21 cellular contexts compared by ENCODE assay signal in the genomic region with DNA sequence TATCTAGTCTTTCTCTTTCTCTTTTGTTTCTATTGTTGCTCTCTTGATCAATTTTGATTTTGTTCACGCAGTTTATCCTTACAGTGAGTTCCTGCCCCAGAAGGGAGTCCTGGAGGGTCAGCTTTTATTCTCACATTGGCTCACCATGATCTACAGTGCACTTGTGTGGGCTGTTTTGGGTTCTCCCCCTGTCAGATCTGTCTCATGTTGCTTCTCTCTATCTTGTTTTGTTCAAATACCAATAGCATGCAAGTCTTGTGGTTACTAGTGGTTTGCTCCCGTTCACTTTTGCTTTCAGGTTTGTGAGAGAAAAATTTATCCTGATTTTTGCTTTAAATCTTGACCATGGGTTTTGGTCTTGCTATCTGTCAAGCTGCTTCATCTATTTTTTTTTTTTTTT.
DNase-seq lines count a peak whose midpoint lies in the region; ATAC-seq and TF ChIP-seq lines count a peak whose summit lies in the region.
"Had no signal": no experiment of that assay in that cellular context is flagged by ENCODE, and none has a peak within 500 bp of the region (broad histone marks: within the 10 kb centered on the region; RNA-seq: fewer than 3 reads in every experiment).

No MANE protein-coding gene starts in this region.

- peak overlapping the region; percentile 94 for H2BK12ac ChIP-seq in trophoblast cell (ENCODE audit: low read length)

- no peaks in the 10 kb centered on the region for H4K20me1 ChIP-seq in Karpas-422 (ENCODE audit: insufficient read depth, low read depth, low read length)

- H3K14ac ChIP-seq in trophoblast cell (ENCODE audit: low read length), result peak overlapping the region; percentile 73

- H4K8ac ChIP-seq in trophoblast cell (ENCODE audit: low read depth, low read length), result peak overlapping the region; percentile 58

- H3K4ac ChIP-seq in trophoblast cell (ENCODE audit: low read depth, low read length), result peak overlapping the region; percentile 33

- H3K9me3 Mint-ChIP-seq in Caco-2 (ENCODE audit: unreplicated experiment), result peaks cover 13% of the 10 kb centered on the region
- H3K9me3 Mint-ChIP-seq in WTC11, result no peaks in the 10 kb centered on the region
- peaks cover 4% of the 10 kb centered on the region for H3K9me3 Mint-ChIP-seq in activated T-cell treated with anti-CD3 and anti-CD28 coated beads, Interleukin-2, amount 50 U/mL, for 4 hours
- H3K9me3 Mint-ChIP-seq: HFFc6 had no signal

- POLR2A ChIA-PET in Caco-2 (lab: Charles Lee) (no interaction called here), WTC11 (lab: Charles Lee) (no interaction called here)

- intact Hi-C loops in Caco-2 (cut with micrococcal nuclease; ENCODE audit: unreplicated experiment) (no loop called here), uterus (cut with DNase I; ENCODE audit: low total_unique reads) (no loop called here)

- H2AK5ac ChIP-seq in trophoblast cell (ENCODE audit: low read length), result no peak overlapping the region

- H4K12ac ChIP-seq in trophoblast cell (ENCODE audit: low read depth, low read length), result no peak overlapping the region

- H3K23ac ChIP-seq in trophoblast cell (ENCODE audit: low read length), result no peak overlapping the region

- H3K4me1 Mint-ChIP-seq in Caco-2 (ENCODE audit: low read depth, unreplicated experiment) (peaks cover 7% of the 10 kb centered on the region), WTC11 (peaks cover 11% of the 10 kb centered on the region)
- H3K4me1 Mint-ChIP-seq in activated T-cell treated with anti-CD3 and anti-CD28 coated beads, Interleukin-2, amount 50 U/mL, for 4 hours (ENCODE audit: low read depth), result no peaks in the 10 kb centered on the region
- H3K4me1 Mint-ChIP-seq: IgD-negative memory B cell had no signal

- H2BK120ac ChIP-seq in trophoblast cell (ENCODE audit: insufficient read depth, low read length, poor library complexity), result peak overlapping the region; percentile 92

- H3K4me3 ChIP-seq in Caco-2 (ENCODE audit: low read depth, low read length) (no peak overlapping the region), Karpas-422 (ENCODE audit: low read length) (no peak overlapping the region), trophoblast cell (ENCODE audit: low read depth, low read length) (no peak overlapping the region), uterus (no peak overlapping the region)
- H3K4me3 ChIP-seq: A549 had no signal

- H3K4me1 ChIP-seq in Caco-2 (no peaks in the 10 kb centered on the region), Karpas-422 (ENCODE audit: low read length) (no peaks in the 10 kb centered on the region; the same call in 1 of the 2 replicates), trophoblast cell (ENCODE audit: control insufficient read depth in 1 of 2, insufficient read depth in 2 of 2, low read length in 2 of 2) (peaks cover 6 to 9% of the 10 kb centered on the region in 2 experiments), uterus (no peaks in the 10 kb centered on the region)
- H3K4me1 ChIP-seq: A549 had no signal

- no peak for TF ChIP-seq CTCF in Caco-2 (IDR thresholded peaks at IDR 0.05; ENCODE audit: insufficient read depth in 1 of 2, low read depth in 1 of 2, low read length in 1 of 2, severe bottlenecking in 1 of 2, unreplicated experiment in 1 of 2)
- TF ChIP-seq CTCF in WTC11 (IDR thresholded peaks at IDR 0.05), result no peak
- TF ChIP-seq CTCF in uterus (IDR thresholded peaks at IDR 0.05), result no peak

- ATAC-seq in WTC11, result no peak
- ATAC-seq in activated T-cell treated with anti-CD3 and anti-CD28 coated beads, Interleukin-2, amount 50 U/mL, for 4 hours, result no peak
- ATAC-seq: A549, HCT116, HepG2 had no signal

- H3K27ac ChIP-seq in Karpas-422 (ENCODE audit: low read length), result no peak overlapping the region
- peak overlapping the region; percentile 72 for H3K27ac ChIP-seq in trophoblast cell (ENCODE audit: low read depth, low read length)
- H3K27ac ChIP-seq in uterus, result no peak overlapping the region
- H3K27ac ChIP-seq: 22Rv1, A549, C4-2B had no signal

- peak overlapping the region; percentile 92 for H2BK5ac ChIP-seq in trophoblast cell (ENCODE audit: low read depth, low read length, poor library complexity)

- H3K4me2 ChIP-seq in Karpas-422 (ENCODE audit: low read depth, low read length, poor library complexity, severe bottlenecking) (no peak overlapping the region), trophoblast cell (ENCODE audit: low read length) (peak overlapping the region; percentile 1)
- H3K4me2 ChIP-seq: A549 had no signal

- H3K79me2 ChIP-seq in Karpas-422 (ENCODE audit: low read length), result no peaks in the 10 kb centered on the region
- peaks cover 20% of the 10 kb centered on the region for H3K79me2 ChIP-seq in trophoblast cell (ENCODE audit: control insufficient read depth, insufficient read depth, low read length, poor library complexity)

- H3K18ac ChIP-seq in trophoblast cell (ENCODE audit: low read length), result no peak overlapping the region

- H3K27me3 ChIP-seq in Caco-2 (replicated peaks; ENCODE audit: control insufficient read depth, insufficient read depth, low read length) (no peaks in the 10 kb centered on the region), Karpas-422 (ENCODE audit: low read length) (no peaks in the 10 kb centered on the region), trophoblast cell (ENCODE audit: insufficient read depth, low read length) (no peaks in the 10 kb centered on the region), uterus (no peaks in the 10 kb centered on the region)

- TF ChIP-seq POLR2A in uterus (IDR thresholded peaks at IDR 0.05), result no peak

- no peak overlapping the region for H3K4me3 Mint-ChIP-seq in Caco-2 (ENCODE audit: unreplicated experiment)
- H3K4me3 Mint-ChIP-seq in WTC11, result no peak overlapping the region
- H3K4me3 Mint-ChIP-seq in activated T-cell treated with anti-CD3 and anti-CD28 coated beads, Interleukin-2, amount 50 U/mL, for 4 hours, result no peak overlapping the region
- H3K4me3 Mint-ChIP-seq: CD4-positive, alpha-beta T cell; HFFc6; IgD-negative memory B cell had no signal

- H2AFZ ChIP-seq in Karpas-422 (ENCODE audit: low read length), result 0 out of 2 replicates have a peak overlapping the region, but pooled peaks have one; percentile 1
- H2AFZ ChIP-seq in trophoblast cell (ENCODE audit: insufficient read depth, low read length, poor library complexity), result no peak overlapping the region

- CTCF ChIA-PET in Caco-2 (lab: Charles Lee), result no interaction called here
- CTCF ChIA-PET in WTC11 (lab: Charles Lee), result no interaction called here

- no peaks in the 10 kb centered on the region for H3K9me2 ChIP-seq in Karpas-422 (replicated peaks; ENCODE audit: insufficient read depth, low read length)

- H3K9ac ChIP-seq in Karpas-422 (ENCODE audit: low read length) (no peak overlapping the region), trophoblast cell (ENCODE audit: low read length) (no peak overlapping the region)

- BruUV-seq in Caco-2 (replicated peaks; lab: Mats Ljungman, UMichigan), result no TSS peak

- H3K9me3 ChIP-seq in Caco-2 (no peaks in the 10 kb centered on the region), Karpas-422 (ENCODE audit: low read length) (no peaks in the 10 kb centered on the region), trophoblast cell (ENCODE audit: insufficient read depth, low read depth, low read length) (no peaks in the 10 kb centered on the region), uterus (no peaks in the 10 kb centered on the region)
- H3K9me3 ChIP-seq: A549 had no signal

- H3K36me3 ChIP-seq in Caco-2 (ENCODE audit: control insufficient read depth, insufficient read depth, low read length) (no peaks in the 10 kb centered on the region), Karpas-422 (ENCODE audit: insufficient read depth, low read length) (no peaks in the 10 kb centered on the region), trophoblast cell (ENCODE audit: control insufficient read depth in 1 of 2, insufficient read depth in 2 of 2, low read length in 2 of 2) (peaks cover 2% of the 10 kb centered on the region in 2 experiments), uterus (no peaks in the 10 kb centered on the region)

- WGBS in trophoblast cell (ENCODE audit: extremely low coverage, insufficient coverage, insufficient read length), result no CpG with 5 or more reads among the region's 2 CpGs

- H3K36me3 Mint-ChIP-seq in Caco-2 (ENCODE audit: insufficient read depth, unreplicated experiment), result peaks cover 6% of the 10 kb centered on the region
- no peaks in the 10 kb centered on the region for H3K36me3 Mint-ChIP-seq in WTC11
- no peaks in the 10 kb centered on the region for H3K36me3 Mint-ChIP-seq in activated T-cell treated with anti-CD3 and anti-CD28 coated beads, Interleukin-2, amount 50 U/mL, for 4 hours (ENCODE audit: insufficient read depth)

- H3K27me3 Mint-ChIP-seq in Caco-2 (ENCODE audit: insufficient read depth, unreplicated experiment) (no peaks in the 10 kb centered on the region), WTC11 (ENCODE audit: low read depth) (no peaks in the 10 kb centered on the region)
- no peaks in the 10 kb centered on the region for H3K27me3 Mint-ChIP-seq in activated T-cell treated with anti-CD3 and anti-CD28 coated beads, Interleukin-2, amount 50 U/mL, for 4 hours (ENCODE audit: low read depth)
- H3K27me3 Mint-ChIP-seq: CD4-positive, alpha-beta T cell; IgD-negative memory B cell had no signal

- peak overlapping the region; percentile 69 for H3K27ac Mint-ChIP-seq in Caco-2 (ENCODE audit: unreplicated experiment)
- H3K27ac Mint-ChIP-seq in WTC11, result peak overlapping the region; percentile 53; the same call in 1 of the 2 replicates
- H3K27ac Mint-ChIP-seq: CD4-positive, alpha-beta T cell; HFFc6; IgD-negative memory B cell had no signal

- H4K91ac ChIP-seq in trophoblast cell (ENCODE audit: low read depth, low read length), result peak overlapping the region; percentile 79

- no peak for DNase-seq in Caco-2
- DNase-seq in Karpas-422, result no peak
- DNase-seq in WTC11 (ENCODE audit: low spot score), result no peak
- DNase-seq in trophoblast cell, result no peak
- no peak for DNase-seq in activated T-cell treated with anti-CD3 and anti-CD28 coated beads, Interleukin-2, amount 50 U/mL, for 4 hours
- no peak for DNase-seq in germinal center (ENCODE audit: low spot score)
- no peak for DNase-seq in uterus
- DNase-seq: AML-193; CD4-positive, alpha-beta T cell; DMS153; DMS79; GDM1; GOT3; H7; HFFc6 had no signal

- peaks cover 25% of the 10 kb centered on the region for H3K79me1 ChIP-seq in trophoblast cell (ENCODE audit: low read length)

TF ChIP-seq in WTC11, 78 proteins besides CTCF, POLR2A, EP300 and RAD21:
- no peak for TF ChIP-seq ZNF263 (CRISPR knock-in tag; IDR thresholded peaks at IDR 0.05; ENCODE audit: low read depth)
